Comparison of ENCODE assay signal across 13 cellular contexts in the genomic region with DNA sequence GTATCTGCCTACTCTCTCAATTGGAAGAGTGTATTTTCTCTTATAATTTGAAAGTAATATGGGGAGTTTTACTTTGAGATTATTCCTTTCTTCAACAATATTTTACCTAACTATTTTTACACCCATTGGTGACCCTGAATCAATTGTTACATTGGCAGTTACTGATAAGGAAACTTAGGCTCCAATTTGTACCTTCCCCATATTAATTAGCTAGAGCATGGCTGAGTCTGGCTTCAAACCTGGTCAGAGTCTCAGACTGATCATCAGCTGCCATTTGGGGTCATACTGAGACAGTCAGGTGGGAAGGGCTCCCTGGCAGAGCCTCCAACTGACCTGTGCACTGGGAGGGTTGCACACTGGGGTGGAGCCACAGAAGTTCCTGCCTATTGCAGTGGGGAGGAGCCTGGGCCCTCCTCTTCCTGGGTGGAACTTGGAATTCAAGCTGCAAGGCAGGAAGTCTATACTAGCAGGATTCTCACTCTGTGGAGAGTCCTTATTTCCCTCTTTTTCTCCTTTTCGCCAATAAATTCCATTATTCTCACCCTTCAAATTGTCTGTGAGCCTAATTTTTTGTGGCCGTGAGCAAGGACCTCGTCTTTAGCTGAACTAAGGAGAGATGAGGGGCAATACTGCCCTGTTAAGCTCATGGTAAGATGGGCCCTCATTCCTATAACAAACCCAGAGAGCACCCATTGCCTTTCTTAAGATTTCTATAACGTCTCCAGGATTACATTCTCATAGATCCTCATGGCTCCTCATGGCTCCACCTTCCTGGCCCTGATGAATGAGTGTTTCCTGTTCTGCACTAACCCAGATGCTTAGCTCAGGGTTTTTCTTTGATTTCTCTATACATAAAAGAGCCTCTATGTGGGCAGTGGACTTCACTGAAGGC.
"Had no signal": no experiment of that assay in that cellular context is flagged by ENCODE, and none has a peak within 500 bp of the region (broad histone marks: within the 10 kb centered on the region; RNA-seq: fewer than 3 reads in every experiment).

No MANE protein-coding gene starts in this region.

- H3K4me3 ChIP-seq: esophagus muscularis mucosa, suprapubic skin, transverse colon, uterus had no signal

- H3K4me1 ChIP-seq: uterus had no signal

- H3K27ac ChIP-seq: esophagus muscularis mucosa, suprapubic skin, uterus had no signal

- H3K36me3 ChIP-seq: esophagus muscularis mucosa, suprapubic skin, transverse colon, uterus had no signal

- H3K9me3 ChIP-seq: esophagus muscularis mucosa, suprapubic skin, transverse colon, uterus had no signal

- ATAC-seq: activated T-cell treated with anti-CD3 and anti-CD28 coated beads, Interleukin-2, amount 50 U/mL, for 72 hours; naive thymus-derived CD8-positive, alpha-beta T cell; stimulated activated naive CD8-positive, alpha-beta T cell treated with anti-CD3 and anti-CD28 coated beads, Interleukin-15, Interleukin-2, amounts not matched to agents 100 U/mL and 50 U/mL, for 24 hours had no signal

- DNase-seq: activated CD4-positive, alpha-beta T cell treated with anti-CD3 and anti-CD28 coated beads, Interleukin-2, amount 50 U/mL, for 1 hour; activated CD4-positive, CD25-positive, alpha-beta regulatory T cell treated with anti-CD3 and anti-CD28 coated beads, Interleukin-2, amount 50 U/mL, for 72 hours; activated gamma-delta T cell; activated T-cell treated with anti-CD3 and anti-CD28 coated beads, Interleukin-2, amount 50 U/mL, for 72 hours; effector CD8-positive, alpha-beta T cell; mesendoderm; naive thymus-derived CD8-positive, alpha-beta T cell; posterior cingulate gyrus; stimulated activated naive CD8-positive, alpha-beta T cell treated with anti-CD3 and anti-CD28 coated beads, Interleukin-15, Interleukin-2, amounts not matched to agents 100 U/mL and 50 U/mL, for 24 hours; transverse colon; uterus had no signal

- H3K27me3 ChIP-seq: esophagus muscularis mucosa, suprapubic skin, transverse colon, uterus had no signal
